ENCODE assay signal across 16 cellular contexts in the genomic region with DNA sequence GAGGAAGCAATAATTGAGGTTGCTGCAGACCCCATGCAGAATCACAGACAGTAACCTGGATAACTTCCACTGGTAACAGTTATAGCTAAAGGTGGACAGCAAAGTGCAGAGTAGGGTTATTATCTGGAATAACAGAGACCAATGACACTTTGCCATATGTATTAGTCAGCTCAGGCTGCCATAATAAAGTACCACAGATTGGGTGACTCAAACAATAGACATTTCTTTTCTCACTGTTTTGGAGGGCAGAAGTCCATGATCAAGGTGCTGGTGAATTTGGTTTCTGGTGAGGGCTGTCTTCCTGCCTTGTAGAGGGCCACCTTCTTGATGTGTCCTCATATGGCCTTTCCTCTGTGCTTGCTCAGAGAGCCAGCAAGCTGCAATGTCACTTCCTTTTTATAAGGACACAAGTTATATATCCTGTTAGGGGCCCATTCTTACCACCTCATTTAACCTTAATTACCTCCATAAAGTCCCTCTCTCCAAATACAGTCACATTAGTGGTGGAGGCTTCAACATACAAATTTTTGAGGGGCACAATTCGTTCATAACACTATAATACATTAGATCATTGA.
"Had no signal": no experiment of that assay in that cellular context is flagged by ENCODE, and none has a peak within 500 bp of the region (broad histone marks: within the 10 kb centered on the region; RNA-seq: fewer than 3 reads in every experiment).

No MANE protein-coding gene starts in this region.

- H3K27me3 ChIP-seq: body of pancreas, heart left ventricle, sigmoid colon, spleen, stomach, testis, upper lobe of left lung had no signal

- H3K9me3 ChIP-seq: body of pancreas, heart left ventricle, sigmoid colon, spleen, stomach, testis, upper lobe of left lung had no signal

- H3K4me1 ChIP-seq: body of pancreas, heart left ventricle, sigmoid colon, spleen, stomach, testis, upper lobe of left lung had no signal

- ATAC-seq: activated CD8-positive, alpha-beta T cell treated with anti-CD3 and anti-CD28 coated beads for 36 hours; activated T-cell treated with anti-CD3 and anti-CD28 coated beads, Interleukin-2, amount 50 U/mL, for 4 hours; body of pancreas; heart left ventricle had no signal

- H3K4me3 ChIP-seq: body of pancreas, heart left ventricle, sigmoid colon, spleen, stomach, testis, upper lobe of left lung had no signal

- H3K27ac ChIP-seq: body of pancreas, heart left ventricle, sigmoid colon, spleen, stomach, testis, upper lobe of left lung had no signal

- H3K36me3 ChIP-seq: heart left ventricle, sigmoid colon, spleen, stomach, upper lobe of left lung had no signal

- DNase-seq: activated B cell treated with CpG ODN at 0.5 μM for 24 hours; activated CD4-positive, alpha-beta T cell treated with anti-CD3 and anti-CD28 coated beads for 48 hours; activated CD8-positive, alpha-beta T cell treated with anti-CD3 and anti-CD28 coated beads for 36 hours; activated effector memory CD4-positive, alpha-beta T cell treated with Interleukin-2 at 50 U/mL for 16 hours; activated naive CD4-positive, alpha-beta T cell treated with anti-CD3 and anti-CD28 coated beads, Interleukin-2, amount 50 U/mL, for 16 hours; activated T-cell treated with anti-CD3 and anti-CD28 coated beads, Interleukin-2, amount 50 U/mL, for 4 hours; body of pancreas; cortex of kidney; effector CD4-positive, alpha-beta T cell; foreskin melanocyte; heart left ventricle; sigmoid colon; spleen; stomach; testis; upper lobe of left lung had no signal
